Comparison of ENCODE assay signal across 18 cellular contexts in genomic region chr16:68480084-68480995, GRCh38. TPM values are rescaled to one million over a fixed set of nuclear protein-coding genes. Genes with fewer than 3 reads are reported as not detected.
"Had no signal": no experiment of that assay in that cellular context is flagged by ENCODE, and none has a peak within 500 bp of the region (broad histone marks: within the 10 kb centered on the region; RNA-seq: fewer than 3 reads in every experiment).

No MANE protein-coding gene starts in this region.

- ATAC-seq: activated CD8-positive, alpha-beta T cell treated with anti-CD3 and anti-CD28 coated beads, Interleukin-2, amount 10 ng/mL, durations not matched to agents 7 days and 5 days; activated naive CD8-positive, alpha-beta T cell treated with anti-CD3 and anti-CD28 coated beads, Interleukin-2, amount 50 U/mL, for 24 hours; lower lobe of right lung; naive thymus-derived CD4-positive, alpha-beta T cell had no signal

- H3K9me3 ChIP-seq: lower lobe of right lung, thoracic aorta, upper lobe of left lung had no signal

- H3K27me3 ChIP-seq: sigmoid colon, upper lobe of left lung had no signal

- H3K4me1 ChIP-seq: sigmoid colon had no signal

- FAIRE-seq: endometrium had no signal

- H3K4me3 ChIP-seq: lower lobe of right lung, sigmoid colon, thoracic aorta, upper lobe of left lung had no signal

- DNase-seq: activated CD4-positive, alpha-beta T cell treated with anti-CD3 and anti-CD28 coated beads for 1 hour; activated CD4-positive, alpha-beta T cell treated with anti-CD3 and anti-CD28 coated beads, Interleukin-2, amount 50 U/mL, for 1 hour; activated CD8-positive, alpha-beta T cell treated with anti-CD3 and anti-CD28 coated beads, Interleukin-2, amount 10 ng/mL, durations not matched to agents 7 days and 5 days; activated gamma-delta T cell; activated naive CD4-positive, alpha-beta T cell treated with anti-CD3 and anti-CD28 coated beads, Interleukin-2, amount 50 U/mL, for 16 hours; activated naive CD8-positive, alpha-beta T cell treated with anti-CD3 and anti-CD28 coated beads, Interleukin-2, amount 50 U/mL, for 24 hours; effector CD4-positive, alpha-beta T cell; foreskin melanocyte; lower lobe of right lung; naive thymus-derived CD4-positive, alpha-beta T cell; sigmoid colon; stimulated activated CD4-positive, alpha-beta T cell treated with anti-CD3 and anti-CD28 coated beads, Interleukin-4, amount 100 ng/mL, for 1 hour; stimulated activated naive CD4-positive, alpha-beta T cell; upper lobe of left lung had no signal

- H3K27ac ChIP-seq: lower lobe of right lung, sigmoid colon, thoracic aorta, upper lobe of left lung had no signal

- H3K36me3 ChIP-seq: lower lobe of right lung, sigmoid colon, thoracic aorta, upper lobe of left lung had no signal

RNA-seq across cellular contexts. Expression of gene SMPD3, which starts 32.0 kb away (rescaled TPM):
- total RNA-seq: cardiac septum, chondrocyte had no signal
